ENCODE assay signal across 8 cellular contexts in the genomic region with DNA sequence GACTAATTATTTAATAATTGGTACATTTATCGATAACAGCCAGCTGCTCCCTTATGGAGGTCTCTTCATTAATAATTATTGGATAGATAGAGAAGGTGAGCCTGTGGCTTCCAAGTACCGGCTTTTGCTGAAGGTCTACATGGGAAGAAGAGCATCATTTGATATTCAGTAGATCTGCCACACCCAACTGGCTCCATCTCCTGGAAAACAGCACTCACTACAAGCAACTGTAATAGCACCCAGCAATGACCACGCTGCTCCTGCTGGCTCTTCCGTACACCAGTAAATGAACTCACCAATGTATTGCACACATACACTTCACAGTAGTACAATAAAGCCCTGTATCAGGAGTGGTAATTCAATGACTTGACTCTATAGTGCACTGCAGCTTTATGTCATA. TPM values are rescaled to one million over a fixed set of nuclear protein-coding genes. Genes with fewer than 3 reads are reported as not detected.
A peak's percentile ranks its signal among the peaks of the same experiment; 100 is the strongest.
DNase-seq lines count a peak whose midpoint lies in the region; ATAC-seq and TF ChIP-seq lines count a peak whose summit lies in the region.

No MANE protein-coding gene starts in this region.

- H2BK5ac ChIP-seq in mesendoderm (ENCODE audit: low read length) = no peak overlapping the region

- no peak overlapping the region for H3K4ac ChIP-seq in mesendoderm (ENCODE audit: low read depth, low read length)

- H2BK120ac ChIP-seq in mesendoderm (ENCODE audit: low read depth, low read length) = no peak overlapping the region

- H4K5ac ChIP-seq in mesendoderm (ENCODE audit: low read length) = no peak overlapping the region

- DNase-seq in NCI-H524 (lab: John Stamatoyannopoulos, UW) = peak; percentile 19 to 54
- no peak for DNase-seq in NCI-H524 treated with DMSO at 0.1 percent for 48 hours (lab: John Stamatoyannopoulos, UW)
- DNase-seq in MM.1S = peak; percentile 38
- peak; percentile 20 for DNase-seq in astrocyte of the hippocampus (ENCODE audit: low read depth, low spot score)
- peak; percentile 63 for DNase-seq in mesendoderm
- no peak for DNase-seq in NCI-H1048 (lab: John Stamatoyannopoulos, UW)

- no peaks in the 10 kb centered on the region for H3K9me2 ChIP-seq in MM.1S (replicated peaks; ENCODE audit: insufficient read depth, low read length)

- no peak overlapping the region for H3K56ac ChIP-seq in mesendoderm (ENCODE audit: low read length)

- H3K27me3 ChIP-seq in MM.1S (replicated peaks; ENCODE audit: insufficient read depth, low read length) (no peaks in the 10 kb centered on the region), mesendoderm (ENCODE audit: insufficient read depth, low read length, poor library complexity) (no peaks in the 10 kb centered on the region)

- H3K36me3 ChIP-seq in MM.1S (replicated peaks; ENCODE audit: insufficient read depth, low read length) = no peaks in the 10 kb centered on the region
- peaks cover 2% of the 10 kb centered on the region for H3K36me3 ChIP-seq in mesendoderm (ENCODE audit: control insufficient read depth, insufficient read depth, low read length)

- peak; percentile 57 for TF ChIP-seq CTCF in MM.1S (IDR thresholded peaks at IDR 0.05; ENCODE audit: low read length)

- H3K4me2 ChIP-seq in MM.1S (ENCODE audit: low read depth, low read length) (no peak overlapping the region), mesendoderm (ENCODE audit: low read length) (no peak overlapping the region)

- H3K9ac ChIP-seq in MM.1S (ENCODE audit: low read length) (no peak overlapping the region), mesendoderm (ENCODE audit: low read length) (no peak overlapping the region)

- H3K4me3 ChIP-seq in MM.1S (ENCODE audit: low read length) = no peak overlapping the region
- H3K4me3 ChIP-seq in mesendoderm (ENCODE audit: low read length) = no peak overlapping the region

- no peak overlapping the region for H4K8ac ChIP-seq in mesendoderm (ENCODE audit: low read depth, low read length)

- no CpG with 5 or more reads among the region's 4 CpGs for WGBS in mesendoderm (ENCODE audit: extremely low coverage, insufficient coverage, low lambda C conversion rate)

- H4K20me1 ChIP-seq in MM.1S (ENCODE audit: insufficient read depth, low read length) = no peaks in the 10 kb centered on the region

- no peak overlapping the region for H2AFZ ChIP-seq in MM.1S (ENCODE audit: low read length)

- H3K23ac ChIP-seq in mesendoderm (ENCODE audit: low read length) = no peak overlapping the region

- H3K79me2 ChIP-seq in MM.1S (ENCODE audit: low read length) (no peaks in the 10 kb centered on the region), mesendoderm (ENCODE audit: control insufficient read depth, insufficient read depth, low read length) (no peaks in the 10 kb centered on the region)

- ATAC-seq in GM21825 (IDR thresholded peaks at IDR 0.05; ENCODE audit: unreplicated experiment) (no peak), GM19452 (IDR thresholded peaks at IDR 0.05; ENCODE audit: unreplicated experiment) (no peak)

- H2BK15ac ChIP-seq in mesendoderm (replicated peaks; ENCODE audit: low read depth) = no peak overlapping the region

- H3K27ac ChIP-seq in MM.1S (ENCODE audit: low read length) (no peak overlapping the region), mesendoderm (ENCODE audit: low read depth, low read length) (no peak overlapping the region)

- H3K9me3 ChIP-seq in MM.1S (replicated peaks; ENCODE audit: insufficient read depth, low read length) = no peaks in the 10 kb centered on the region

- H3K4me1 ChIP-seq in MM.1S (ENCODE audit: low read length) = no peaks in the 10 kb centered on the region
- no peaks in the 10 kb centered on the region for H3K4me1 ChIP-seq in mesendoderm (ENCODE audit: control insufficient read depth, low read depth, low read length)

- no peak overlapping the region for H3K18ac ChIP-seq in mesendoderm (ENCODE audit: low read length)

- no peak overlapping the region for H2AK5ac ChIP-seq in mesendoderm (ENCODE audit: low read length)

- H3F3A ChIP-seq in MM.1S (ENCODE audit: insufficient read depth, low read length) = no peaks in the 10 kb centered on the region

- no peaks in the 10 kb centered on the region for H3K79me1 ChIP-seq in mesendoderm (ENCODE audit: low read length)

RNA-seq across cellular contexts. Expression of gene MARVELD3, which starts 19.5 kb away (rescaled TPM):
- polyA plus RNA-seq in mesendoderm (2013, experiment 1 of 2) = 19.8 TPM
- polyA plus RNA-seq in mesendoderm (2013, experiment 2 of 2) = 19.9 TPM

Comparison
In these comparisons a context has a peak if more than half of its experiments do, and no peak if none do; other contexts are left out.
1. DNase-seq: peak in NCI-H524 (2 of 2), MM.1S (single experiment), astrocyte of the hippocampus (single experiment) and mesendoderm (single experiment); none in NCI-H524 treated with DMSO at 0.1 percent for 48 hours (single experiment) and NCI-H1048 (single experiment).